In genomic region chr19:57769345-57770131, GRCh38 we compare ENCODE assay signal across 1 cellular context.
TF ChIP-seq lines count a peak whose summit lies in the region.

Gene ZNF586, plus strand, starts transcription at chr19:57769676. Its CDS starts 167 bp downstream, at chr19:57769843.

TF ChIP-seq in liver, 16 proteins besides CTCF, POLR2A, EP300 and RAD21 (continued from another document):
- TF ChIP-seq MAX (IDR thresholded peaks at IDR 0.05) (peak; percentile 78), RXRA (IDR thresholded peaks at IDR 0.05) (peak; percentile 44 to 53), GABPA (IDR thresholded peaks at IDR 0.05 in 1 of 2, conservative IDR thresholded peaks at IDR 0.05 in 1 of 2) (peak; percentile 78 to 95), NR2F2 (IDR thresholded peaks at IDR 0.05) (peak; percentile 65), REST (IDR thresholded peaks at IDR 0.05) (no peak), SP1 (IDR thresholded peaks at IDR 0.05) (peak; percentile 49), TAF1 (conservative IDR thresholded peaks at IDR 0.05) (peak; percentile 32), ATF3 (IDR thresholded peaks at IDR 0.05) (no peak), YY1 (IDR thresholded peaks at IDR 0.05) (peak; percentile 100)
TF ChIP-seq in liver: peak in this region for 7.
